In the genomic region with DNA sequence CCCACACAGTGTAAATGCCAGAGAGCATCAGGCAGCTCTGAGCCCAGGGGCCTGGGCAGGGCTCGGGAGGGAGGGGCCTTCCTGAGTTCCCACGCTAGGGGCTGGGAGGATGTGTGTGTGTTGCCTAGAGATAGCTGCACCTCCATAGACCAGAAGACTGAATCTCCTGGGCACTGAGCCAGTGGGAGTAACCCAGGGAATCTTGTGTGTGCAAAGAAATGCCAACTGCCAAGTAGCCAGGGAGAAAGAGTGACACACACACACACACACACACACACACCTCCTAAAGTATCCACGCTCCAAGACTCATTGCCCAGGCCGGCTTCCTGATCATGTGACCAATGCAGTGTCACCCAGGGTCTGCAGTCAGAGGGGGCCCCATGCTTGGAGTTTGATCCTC, we compare ENCODE assay signal across 14 cellular contexts.
DNase-seq lines count a peak whose midpoint lies in the region; ATAC-seq and TF ChIP-seq lines count a peak whose summit lies in the region.
"Had no signal": no experiment of that assay in that cellular context is flagged by ENCODE, and none has a peak within 500 bp of the region (broad histone marks: within the 10 kb centered on the region; RNA-seq: fewer than 3 reads in every experiment).

No MANE protein-coding gene starts in this region.

- ATAC-seq in right cardiac atrium = peak; percentile 63 to 95
- ATAC-seq in Right ventricle myocardium superior (ENCODE audit: poor library complexity) = no peak
- ATAC-seq in stimulated activated naive B cell treated with anti-CD40 and anti-IgM and Interleukin-4, amounts not matched to agents 10 μg/mL and 1 μg/mL and 100 μg/mL, for 72 hours (replicated peaks) = no peak

- H3K27me3 Mint-ChIP-seq in stimulated activated naive B cell treated with anti-CD40 and anti-IgM and Interleukin-4, amounts not matched to agents 10 μg/mL and 1 μg/mL and 100 μg/mL, for 72 hours = peaks cover 0 to 11% of the 10 kb centered on the region in 2 donors
- H3K27me3 Mint-ChIP-seq in CD14-positive monocyte (ENCODE audit: low read depth in 3 of 3) = peaks cover 7 to 18% (median 9%) of the 10 kb centered on the region in 3 donors

- H3K4me3 ChIP-seq in right cardiac atrium (ENCODE audit: low read length) = no peak overlapping the region
- H3K4me3 ChIP-seq in fibroblast of mammary gland (ENCODE audit: control insufficient read depth, low read depth, low read length) = no peak overlapping the region
- H3K4me3 ChIP-seq: BLaER1, thoracic aorta had no signal

- 20% methylated on average over 4 of the region's 4 CpGs for WGBS in right cardiac atrium

- no peaks in the 10 kb centered on the region for H3K9me3 Mint-ChIP-seq in stimulated activated naive B cell treated with anti-CD40 and anti-IgM and Interleukin-4, amounts not matched to agents 10 μg/mL and 1 μg/mL and 100 μg/mL, for 72 hours
- H3K9me3 Mint-ChIP-seq in CD14-positive monocyte = no peaks in the 10 kb centered on the region
- H3K9me3 Mint-ChIP-seq: mesothelial cell of epicardium had no signal

- no peaks in the 10 kb centered on the region for H3K27me3 ChIP-seq in right cardiac atrium (ENCODE audit: control insufficient read depth, insufficient read depth)
- H3K27me3 ChIP-seq: BLaER1 had no signal

- no peak overlapping the region for H3K4me3 Mint-ChIP-seq in stimulated activated naive B cell treated with anti-CD40 and anti-IgM and Interleukin-4, amounts not matched to agents 10 μg/mL and 1 μg/mL and 100 μg/mL, for 72 hours
- H3K4me3 Mint-ChIP-seq in CD14-positive monocyte = no peak overlapping the region
- H3K4me3 Mint-ChIP-seq: mesothelial cell of epicardium had no signal

- no peaks in the 10 kb centered on the region for H3K36me3 Mint-ChIP-seq in stimulated activated naive B cell treated with anti-CD40 and anti-IgM and Interleukin-4, amounts not matched to agents 10 μg/mL and 1 μg/mL and 100 μg/mL, for 72 hours
- H3K36me3 Mint-ChIP-seq in CD14-positive monocyte = no peaks in the 10 kb centered on the region
- H3K36me3 Mint-ChIP-seq: mesothelial cell of epicardium had no signal

- H3K27ac ChIP-seq in right cardiac atrium (ENCODE audit: low read length) = no peak overlapping the region
- H3K27ac ChIP-seq: BLaER1, thoracic aorta had no signal

- intact Hi-C loops in right cardiac atrium (cut with DNase I) = no loop called here
- intact Hi-C loops in Right ventricle myocardium superior (cut with DNase I) = no loop called here
- intact Hi-C loops in CD14-positive monocyte (cut with micrococcal nuclease) = no loop called here

- H3K4me1 Mint-ChIP-seq in stimulated activated naive B cell treated with anti-CD40 and anti-IgM and Interleukin-4, amounts not matched to agents 10 μg/mL and 1 μg/mL and 100 μg/mL, for 72 hours = no peaks in the 10 kb centered on the region
- H3K4me1 Mint-ChIP-seq in CD14-positive monocyte = no peaks in the 10 kb centered on the region

- H3K4me1 ChIP-seq in right cardiac atrium (ENCODE audit: control insufficient read depth, insufficient read depth, low read length) = no peaks in the 10 kb centered on the region

- TF ChIP-seq CTCF in fibroblast of mammary gland (conservative IDR thresholded peaks at IDR 0.05; ENCODE audit: control insufficient read depth, insufficient read depth, low read depth, low read length) = no peak
- TF ChIP-seq CTCF in CD14-positive monocyte (IDR thresholded peaks at IDR 0.05) = no peak

- no peaks in the 10 kb centered on the region for H3K9me3 ChIP-seq in right cardiac atrium (ENCODE audit: control insufficient read depth, low read length)
- H3K9me3 ChIP-seq: BLaER1, thoracic aorta had no signal

- DNase-seq in right cardiac atrium (peak in 2 of 3 donors; percentile 62 to 74), Right ventricle myocardium superior (no peak), RPMI7951 (ENCODE audit: low read depth) (peak; percentile 33), fibroblast of mammary gland (ENCODE audit: low read depth) (peak; percentile 15), NCI-H2081 treated with DMSO at 0.1 percent for 48 hours (lab: John Stamatoyannopoulos, UW) (no peak), HuH-7.5 (ENCODE audit: low spot score) (no peak), CD14-positive monocyte (ENCODE audit: low spot score) (no peak)
- no peak for DNase-seq in stimulated activated naive B cell treated with anti-CD40 and anti-IgM and Interleukin-4, amounts not matched to agents 10 μg/mL and 1 μg/mL and 100 μg/mL, for 72 hours
- DNase-seq: activated CD8-positive, alpha-beta memory T cell treated with anti-CD3 and anti-CD28 coated beads for 24 hours; effector memory CD4-positive, alpha-beta T cell; SW 1271 had no signal

- H3K27ac Mint-ChIP-seq in stimulated activated naive B cell treated with anti-CD40 and anti-IgM and Interleukin-4, amounts not matched to agents 10 μg/mL and 1 μg/mL and 100 μg/mL, for 72 hours = no peak overlapping the region
- H3K27ac Mint-ChIP-seq in CD14-positive monocyte = no peak overlapping the region
- H3K27ac Mint-ChIP-seq: mesothelial cell of epicardium had no signal

Comparison
In these comparisons a context has a peak if more than half of its experiments do, and no peak if none do; other contexts are left out.
1. ATAC-seq: peak in right cardiac atrium (2 of 2); none in Right ventricle myocardium superior (single experiment) and stimulated activated naive B cell treated with anti-CD40 and anti-IgM and Interleukin-4, amounts not matched to agents 10 μg/mL and 1 μg/mL and 100 μg/mL, for 72 hours (0 of 2).
2. DNase-seq: peak in right cardiac atrium (2 of 3), RPMI7951 (single experiment) and fibroblast of mammary gland (single experiment); none in Right ventricle myocardium superior (single experiment), NCI-H2081 treated with DMSO at 0.1 percent for 48 hours (single experiment), stimulated activated naive B cell treated with anti-CD40 and anti-IgM and Interleukin-4, amounts not matched to agents 10 μg/mL and 1 μg/mL and 100 μg/mL, for 72 hours (single experiment), HuH-7.5 (single experiment) and CD14-positive monocyte (single experiment).